In genomic region chr5:161134123-161134522, GRCh38 we compare ENCODE assay signal across 20 cellular contexts.
DNase-seq lines count a peak whose midpoint lies in the region; ATAC-seq, FAIRE-seq and TF ChIP-seq lines count a peak whose summit lies in the region.
"Had no signal": no experiment of that assay in that cellular context is flagged by ENCODE, and none has a peak within 500 bp of the region (broad histone marks: within the 10 kb centered on the region; RNA-seq: fewer than 3 reads in every experiment).

No MANE protein-coding gene starts in this region.

- H2BK12ac ChIP-seq in H1 (ENCODE audit: low read depth, low read length) = no peak overlapping the region

- H3K14ac ChIP-seq in H1 (ENCODE audit: insufficient read length) = no peak overlapping the region

- H3K56ac ChIP-seq in H1 (replicated peaks; ENCODE audit: insufficient read length, low read depth, low read length) = no peak overlapping the region

- TF ChIP-seq CTCF in OCI-LY3 (IDR thresholded peaks at IDR 0.05; ENCODE audit: low read depth, low read length) = no peak
- TF ChIP-seq CTCF in H1 (IDR thresholded peaks at IDR 0.05; ENCODE audit: control extremely low read depth in 1 of 3, insufficient read depth in 1 of 3, low read depth in 1 of 3, low read length in 3 of 3) = no peak
- TF ChIP-seq CTCF in left lung (IDR thresholded peaks at IDR 0.05) = no peak
- TF ChIP-seq CTCF in progenitor cell of endocrine pancreas (IDR thresholded peaks at IDR 0.05; ENCODE audit: unreplicated experiment) = no peak
- no peak for TF ChIP-seq CTCF in WERI-Rb-1 (IDR thresholded peaks at IDR 0.05; ENCODE audit: low read depth, low read length)

- H2BK5ac ChIP-seq in H1 (ENCODE audit: low read depth, low read length) = no peak overlapping the region

- no peak overlapping the region for H2AK5ac ChIP-seq in H1 (ENCODE audit: low read depth, low read length)

- H3K79me1 ChIP-seq in H1 (ENCODE audit: low read depth, low read length) = no peaks in the 10 kb centered on the region

- no peak for TF ChIP-seq RAD21 in H1 (IDR thresholded peaks at IDR 0.05 in 1 of 2, conservative IDR thresholded peaks at IDR 0.05 in 1 of 2; ENCODE audit: low read depth in 2 of 2, low read length in 2 of 2)

- H3K18ac ChIP-seq in H1 (ENCODE audit: extremely low read depth, low read length) = no peak overlapping the region

- H3K27me3 ChIP-seq in OCI-LY3 (ENCODE audit: low read depth, low read length) = no peaks in the 10 kb centered on the region
- H3K27me3 ChIP-seq in H1 (replicated peaks in 1 of 4; ENCODE audit: control insufficient read depth in 3 of 4, extremely low read depth in 1 of 4, insufficient read depth in 3 of 4, low read length in 3 of 4) = no peaks in the 10 kb centered on the region
- H3K27me3 ChIP-seq in left lung = no peaks in the 10 kb centered on the region
- H3K27me3 ChIP-seq in WERI-Rb-1 (ENCODE audit: insufficient read depth, low read depth, severe bottlenecking) = peaks cover 53% of the 10 kb centered on the region

- intact Hi-C loops in left lung (cut with DNase I) = no loop called here

- H3K9ac ChIP-seq in OCI-LY3 (ENCODE audit: low read length) (no peak overlapping the region), H1 (replicated peaks in 1 of 4; ENCODE audit: extremely low read depth in 1 of 4, low read depth in 3 of 4, low read length in 3 of 4) (no peak overlapping the region)

- peak overlapping the region; percentile 34 for H3K27ac Mint-ChIP-seq in progenitor cell of endocrine pancreas
- H3K27ac Mint-ChIP-seq: CD4-positive, alpha-beta memory T cell; GM23338; HFFc6 had no signal

- no peak overlapping the region for H2BK120ac ChIP-seq in H1 (replicated peaks; ENCODE audit: low read depth, low read length)

- no peaks in the 10 kb centered on the region for H3K27me3 Mint-ChIP-seq in progenitor cell of endocrine pancreas
- no peaks in the 10 kb centered on the region for H3K27me3 Mint-ChIP-seq in activated T-cell treated with anti-CD3 and anti-CD28 coated beads, Interleukin-2, amount 50 U/mL, for 4 hours (ENCODE audit: low read depth)
- H3K27me3 Mint-ChIP-seq: CD4-positive, alpha-beta memory T cell had no signal

- H3K4me2 ChIP-seq in OCI-LY3 (ENCODE audit: low read length) (peak overlapping the region; percentile 22; the same call in 1 of the 2 replicates), H1 (ENCODE audit: insufficient read depth in 1 of 2, low read depth in 2 of 2, low read length in 2 of 2) (no peak overlapping the region)
- H3K4me2 ChIP-seq: GM23338 had no signal

- no peaks in the 10 kb centered on the region for H3K36me3 ChIP-seq in OCI-LY3 (replicated peaks; ENCODE audit: low read depth, low read length)
- H3K36me3 ChIP-seq in H1 (ENCODE audit: control insufficient read depth in 2 of 4, insufficient read depth in 4 of 4, low read length in 3 of 4) = no peaks in the 10 kb centered on the region
- H3K36me3 ChIP-seq in left lung = no peaks in the 10 kb centered on the region
- no peaks in the 10 kb centered on the region for H3K36me3 ChIP-seq in WERI-Rb-1
- H3K36me3 ChIP-seq: HAP-1 had no signal

- peaks cover 5% of the 10 kb centered on the region for H3K4me1 Mint-ChIP-seq in progenitor cell of endocrine pancreas (ENCODE audit: low read depth)
- H3K4me1 Mint-ChIP-seq in activated T-cell treated with anti-CD3 and anti-CD28 coated beads, Interleukin-2, amount 50 U/mL, for 4 hours (ENCODE audit: low read depth) = no peaks in the 10 kb centered on the region
- H3K4me1 Mint-ChIP-seq: CD4-positive, alpha-beta memory T cell; GM23338 had no signal

- no peaks in the 10 kb centered on the region for H3K23me2 ChIP-seq in H1 (ENCODE audit: low read depth, low read length)

- H3K4me1 ChIP-seq in OCI-LY3 (ENCODE audit: low read length) (peaks cover 59% of the 10 kb centered on the region), H1 (replicated peaks in 1 of 4; ENCODE audit: control insufficient read depth in 3 of 4, insufficient read depth in 4 of 4, low read length in 3 of 4) (no peaks in the 10 kb centered on the region), left lung (no peaks in the 10 kb centered on the region)
- H3K4me1 ChIP-seq: HAP-1 had no signal

- H3K79me2 ChIP-seq in OCI-LY3 (ENCODE audit: low read length) (no peaks in the 10 kb centered on the region), H1 (ENCODE audit: control insufficient read depth in 1 of 2, insufficient read depth in 2 of 2, low read length in 2 of 2) (no peaks in the 10 kb centered on the region)

- H3K9me3 Mint-ChIP-seq in progenitor cell of endocrine pancreas (ENCODE audit: low read depth) = no peaks in the 10 kb centered on the region
- H3K9me3 Mint-ChIP-seq in activated T-cell treated with anti-CD3 and anti-CD28 coated beads, Interleukin-2, amount 50 U/mL, for 4 hours = no peaks in the 10 kb centered on the region
- H3K9me3 Mint-ChIP-seq: GM23338 had no signal

- no peaks in the 10 kb centered on the region for H3K36me3 Mint-ChIP-seq in progenitor cell of endocrine pancreas (ENCODE audit: insufficient read depth)
- H3K36me3 Mint-ChIP-seq in activated T-cell treated with anti-CD3 and anti-CD28 coated beads, Interleukin-2, amount 50 U/mL, for 4 hours (ENCODE audit: insufficient read depth) = no peaks in the 10 kb centered on the region
- H3K36me3 Mint-ChIP-seq: CD4-positive, alpha-beta memory T cell had no signal

- H4K20me1 ChIP-seq in OCI-LY3 (ENCODE audit: insufficient read depth, low read length) (no peaks in the 10 kb centered on the region), H1 (replicated peaks in 1 of 2; ENCODE audit: control insufficient read depth in 1 of 2, insufficient read depth in 2 of 2, low read length in 2 of 2) (no peaks in the 10 kb centered on the region)

- POLR2A ChIA-PET in H1 (lab: Charles Lee; ENCODE audit: partially characterized antibody) = no interaction called here

- H3K4me3 Mint-ChIP-seq in progenitor cell of endocrine pancreas (ENCODE audit: low read depth) = no peak overlapping the region
- no peak overlapping the region for H3K4me3 Mint-ChIP-seq in activated T-cell treated with anti-CD3 and anti-CD28 coated beads, Interleukin-2, amount 50 U/mL, for 4 hours
- H3K4me3 Mint-ChIP-seq: CD4-positive, alpha-beta memory T cell; GM23338; HFFc6 had no signal

- CTCF ChIA-PET in H1 (lab: Charles Lee; ENCODE audit: partially characterized antibody) = no interaction called here

- H2BK15ac ChIP-seq in H1 (ENCODE audit: low read length) = no peak overlapping the region

- no peak for TF ChIP-seq POLR2A in H1 (IDR thresholded peaks at IDR 0.05; ENCODE audit: control extremely low read depth in 1 of 2, low read depth in 2 of 2, low read length in 2 of 2)

- H3K9me3 ChIP-seq in OCI-LY3 (ENCODE audit: insufficient read depth, low read length) = no peaks in the 10 kb centered on the region
- H3K9me3 ChIP-seq in H1 (ENCODE audit: insufficient read depth in 2 of 2, low read depth in 1 of 2, low read length in 1 of 2) = no peaks in the 10 kb centered on the region
- peaks cover 0 to 3% of the 10 kb centered on the region in 2 donors for H3K9me3 ChIP-seq in left lung
- H3K9me3 ChIP-seq in WERI-Rb-1 (ENCODE audit: severe bottlenecking) = no peaks in the 10 kb centered on the region
- H3K9me3 ChIP-seq: HAP-1 had no signal

- H3K4me3 ChIP-seq in OCI-LY3 (ENCODE audit: low read length) (no peak overlapping the region), H1 (ENCODE audit: extremely low read depth in 1 of 4, insufficient read depth in 2 of 4, low read depth in 3 of 4, low read length in 4 of 4) (no peak overlapping the region), left lung (no peak overlapping the region), WERI-Rb-1 (ENCODE audit: low read depth, low read length) (no peak overlapping the region)
- H3K4me3 ChIP-seq: GM23338, HAP-1 had no signal

- no peak overlapping the region for H2BK20ac ChIP-seq in H1 (ENCODE audit: low read length)

- no peak for TF ChIP-seq EP300 in H1 (IDR thresholded peaks at IDR 0.05; ENCODE audit: borderline replicate concordance in 1 of 2, low read depth in 2 of 2, low read length in 2 of 2)

- no peak overlapping the region for H3K4ac ChIP-seq in H1 (replicated peaks; ENCODE audit: insufficient read length, low read depth, low read length)

- peak; percentile 79 for ATAC-seq in left lung
- no peak for ATAC-seq in esophagus mucosa
- no peak for ATAC-seq in HG03571 (IDR thresholded peaks at IDR 0.05; ENCODE audit: unreplicated experiment)
- ATAC-seq in activated T-cell treated with anti-CD3 and anti-CD28 coated beads, Interleukin-2, amount 50 U/mL, for 4 hours = no peak
- ATAC-seq: GM23338 had no signal

- H4K5ac ChIP-seq in H1 (ENCODE audit: insufficient read length, low read depth, low read length) = no peak overlapping the region

- H2AFZ ChIP-seq in OCI-LY3 (ENCODE audit: low read depth, low read length) = no peak overlapping the region
- H2AFZ ChIP-seq in H1 (ENCODE audit: low read length) = peak overlapping the region; percentile 12; the same call in 1 of the 2 replicates
- H2AFZ ChIP-seq: GM23338 had no signal

- 83% methylated on average over 2 of the region's 2 CpGs; no CpG with 5 or more reads in 1 of the 2 experiments for WGBS in H1 (ENCODE audit: extremely low coverage in 1 of 2, insufficient coverage in 1 of 2, insufficient read length in 1 of 2, insufficient replicate concordance in 2 of 2, low coverage in 1 of 2, low lambda C conversion rate in 2 of 2, missing lambda C conversion rate in 1 of 2), 2 experiments

- FAIRE-seq in H1 (lab: Jason Lieb, UNC) = no peak
- FAIRE-seq: G401.6, GM12892, H54 had no signal

- H4K8ac ChIP-seq in H1 (ENCODE audit: extremely low read depth, insufficient read depth, low read length) = no peak overlapping the region

- DNase-seq in H1 (ENCODE audit: low read depth in 1 of 2, low spot score in 2 of 2) (no peak), left lung (no peak), progenitor cell of endocrine pancreas (ENCODE audit: low spot score, unreplicated experiment) (no peak), WERI-Rb-1 (no peak)
- DNase-seq in activated T-cell treated with anti-CD3 and anti-CD28 coated beads, Interleukin-2, amount 50 U/mL, for 4 hours = no peak
- DNase-seq: C1 segment of cervical spinal cord; Calu3; CD4-positive, alpha-beta memory T cell; COR-L47; DMS153; DND-41; HFFc6 had no signal

- no peak overlapping the region for H4K91ac ChIP-seq in H1 (replicated peaks; ENCODE audit: insufficient read length, low read length)

- H3K27ac ChIP-seq in OCI-LY3 (ENCODE audit: low read length) = no peak overlapping the region
- H3K27ac ChIP-seq in H1 (ENCODE audit: low read depth, low read length) = no peak overlapping the region
- no peak overlapping the region for H3K27ac ChIP-seq in left lung
- H3K27ac ChIP-seq in WERI-Rb-1 = no peak overlapping the region

- H3K23ac ChIP-seq in H1 (ENCODE audit: insufficient read length) = no peak overlapping the region

TF ChIP-seq in H1, 55 proteins besides CTCF, POLR2A, EP300 and RAD21 (continues in another document):
- TF ChIP-seq KDM4A (IDR thresholded peaks at IDR 0.05; ENCODE audit: low read depth, low read length, severe bottlenecking) (no peak), KDM1A (IDR thresholded peaks at IDR 0.05; ENCODE audit: borderline replicate concordance, low read length) (no peak), BCL11A (IDR thresholded peaks at IDR 0.05; ENCODE audit: low read depth in 2 of 2, low read length in 2 of 2) (no peak), ZNF274 (IDR thresholded peaks at IDR 0.05; ENCODE audit: borderline replicate concordance, extremely low read depth, low read length) (no peak), TCF12 (IDR thresholded peaks at IDR 0.05; ENCODE audit: low read depth, low read length) (no peak), RBBP5 (IDR thresholded peaks at IDR 0.05; ENCODE audit: borderline replicate concordance, low read depth, low read length) (no peak)
